Comparison of ENCODE assay signal across 8 cellular contexts in genomic region chr6:145214570-145214969, GRCh38.
A peak's percentile ranks its signal among the peaks of the same experiment; 100 is the strongest.
DNase-seq lines count a peak whose midpoint lies in the region; ATAC-seq and TF ChIP-seq lines count a peak whose summit lies in the region.

No MANE protein-coding gene starts in this region.

- H3K9me3 ChIP-seq in cardiac muscle cell (ENCODE audit: low read depth) (no peaks in the 10 kb centered on the region), parathyroid adenoma (ENCODE audit: control insufficient read depth, low read length) (no peaks in the 10 kb centered on the region)

- peaks cover 5% of the 10 kb centered on the region for H3K4me1 ChIP-seq in cardiac muscle cell (ENCODE audit: low read depth)
- H3K4me1 ChIP-seq in parathyroid adenoma, result no peaks in the 10 kb centered on the region

- H3K36me3 ChIP-seq in cardiac muscle cell (no peaks in the 10 kb centered on the region), parathyroid adenoma (ENCODE audit: control insufficient read depth, insufficient read depth, low read length) (no peaks in the 10 kb centered on the region)

- peak overlapping the region; percentile 37 for H3K4me2 ChIP-seq in parathyroid adenoma (ENCODE audit: low read length)

- H3K9ac ChIP-seq in parathyroid adenoma, result no peak overlapping the region

- H3K27ac ChIP-seq in cardiac muscle cell (no peak overlapping the region), parathyroid adenoma (no peak overlapping the region)

- no peak overlapping the region for H3K4me3 ChIP-seq in cardiac muscle cell
- peak overlapping the region; percentile 9 for H3K4me3 ChIP-seq in parathyroid adenoma (ENCODE audit: low read depth, low read length)

- peak; percentile 55 for TF ChIP-seq CTCF in cardiac muscle cell (IDR thresholded peaks at IDR 0.05; ENCODE audit: low read depth, low read length)
- peak; percentile 75 for TF ChIP-seq CTCF in parathyroid adenoma (IDR thresholded peaks at IDR 0.05)

- H3K79me2 ChIP-seq in parathyroid adenoma, result no peaks in the 10 kb centered on the region

- peak; percentile 50 to 52 for DNase-seq in cardiac muscle cell (ENCODE audit: low read depth in 1 of 2, low spot score in 1 of 2)
- no peak for DNase-seq in left ventricle myocardium superior
- peak; percentile 37 for DNase-seq in NCI-H2171 treated with DMSO at 0.1 percent for 48 hours (lab: John Stamatoyannopoulos, UW)
- DNase-seq in dermis blood vessel endothelial cell, result peak; percentile 50
- DNase-seq in SKM-1 treated with dmso at 0.1 percent for 144 hours (lab: John Stamatoyannopoulos, UW; ENCODE audit: unreplicated experiment), result no peak
- no peak for DNase-seq in globus pallidus (ENCODE audit: low spot score)

- no peaks in the 10 kb centered on the region for H3K27me3 ChIP-seq in cardiac muscle cell
- no peaks in the 10 kb centered on the region for H3K27me3 ChIP-seq in parathyroid adenoma (ENCODE audit: control insufficient read depth, insufficient read depth, low read length)

- ATAC-seq in left ventricle myocardium superior, result no peak
- ATAC-seq in GM19023 (IDR thresholded peaks at IDR 0.05; ENCODE audit: unreplicated experiment), result no peak

- intact Hi-C loops in left ventricle myocardium superior (cut with micrococcal nuclease), result loop anchor here (5.0 kb wide), 1 partner anchor 187 kb away; no protein-coding TSS in a partner anchor

- peak overlapping the region; percentile 73 for H2AFZ ChIP-seq in parathyroid adenoma

Comparison
In these comparisons a context has a peak if more than half of its experiments do, and no peak if none do; other contexts are left out.
1. DNase-seq: peak in cardiac muscle cell (2 of 2), NCI-H2171 treated with DMSO at 0.1 percent for 48 hours (single experiment) and dermis blood vessel endothelial cell (single experiment); none in left ventricle myocardium superior (single experiment), SKM-1 treated with dmso at 0.1 percent for 144 hours (single experiment) and globus pallidus (single experiment).